ENCODE assay signal across 8 cellular contexts in genomic region chr12:110449799-110450497, GRCh38. TPM values are rescaled to one million over a fixed set of nuclear protein-coding genes. Genes with fewer than 3 reads are reported as not detected.
DNase-seq lines count a peak whose midpoint lies in the region; ATAC-seq and TF ChIP-seq lines count a peak whose summit lies in the region.

TSS of gene ARPC3 (minus strand) at chr12:110450337. CDS start at chr12:110450260, 77 bp downstream.

- DNase-seq in CD14-positive monocyte (ENCODE audit: low spot score) (peak; percentile 95), NCI-H69 (lab: John Stamatoyannopoulos, UW) (peak; percentile 98), dedifferentiated amniotic fluid mesenchymal stem cell (ENCODE audit: extremely low spot score) (peak; percentile 96), left lobe of liver (ENCODE audit: low spot score) (peak; percentile 96)
- peak; percentile 95 for DNase-seq in activated CD4-positive, alpha-beta T cell treated with anti-CD3 and anti-CD28 coated beads, Interleukin-2, amount 50 U/mL, for 1 hour
- DNase-seq in stimulated activated CD4-positive, alpha-beta T cell treated with anti-CD3 and anti-CD28 coated beads, Interleukin-2, amount 100 ng/mL, for 4 hours (ENCODE audit: low read depth), result peak; percentile 92

- peak; percentile 89 for TF ChIP-seq CTCF in CD14-positive monocyte (IDR thresholded peaks at IDR 0.05)

- H3K27me3 Mint-ChIP-seq in CD14-positive monocyte (ENCODE audit: low read depth in 3 of 3), result no peaks in the 10 kb centered on the region

- peak within 1 kb of the TSS; percentile 99 for H3K4me3 Mint-ChIP-seq in CD14-positive monocyte

- peaks cover 30 to 41% of the 10 kb centered on the region in 2 donors for H3K36me3 Mint-ChIP-seq in CD14-positive monocyte

- H3K9me3 Mint-ChIP-seq in CD14-positive monocyte, result peaks cover 0 to 2% (median 0%) of the 10 kb centered on the region in 7 donors

- intact Hi-C loops in CD14-positive monocyte (cut with micrococcal nuclease), result loop anchor here (2.0 to 10.0 kb wide), 8 partner anchors 19 to 439 kb away; partner anchors contain the start of genes FAM216A (in 2 of the 2) and GPN3 (in 2 of the 2)

- ATAC-seq in GM19351 (IDR thresholded peaks at IDR 0.05; ENCODE audit: unreplicated experiment) (peak; percentile 96), HG03521 (IDR thresholded peaks at IDR 0.05; ENCODE audit: unreplicated experiment) (peak; percentile 92), left lobe of liver (peak; percentile 96)

- peak within 1 kb of the TSS; percentile 99 to 100 (median 100) for H3K27ac Mint-ChIP-seq in CD14-positive monocyte

- peaks cover 45% of the 10 kb centered on the region for H3K4me1 Mint-ChIP-seq in CD14-positive monocyte

RNA-seq across cellular contexts. Expression of gene ARPC3, which starts in this region (rescaled TPM):
- polyA plus RNA-seq in CD14-positive monocyte, result 1,000 to 10,000 TPM; 1,716 to 1,727 TPM
- total RNA-seq in left lobe of liver, result 54.0 TPM

Comparison
In these comparisons a context has a peak if more than half of its experiments do, and no peak if none do; other contexts are left out.
1. Peak in every context shown above with its lines: DNase-seq and ATAC-seq.